Comparison of ENCODE assay signal across 7 cellular contexts in genomic region chr2:69763821-69764220, GRCh38. TPM values are rescaled to one million over a fixed set of nuclear protein-coding genes. Genes with fewer than 3 reads are reported as not detected.
DNase-seq lines count a peak whose midpoint lies in the region; ATAC-seq and TF ChIP-seq lines count a peak whose summit lies in the region.
"Not testable (repeated sequence)": the region's sequence is repeated elsewhere in the genome, so short reads cannot be mapped to it uniquely, and the experiment has no call there.

No MANE protein-coding gene starts in this region.

- 83% methylated on average over 7 of the region's 7 CpGs for WGBS in smooth muscle cell (ENCODE audit: low lambda C conversion rate)

- not testable (repeated sequence) for H3K9me3 Mint-ChIP-seq in HFFc6; activated CD8-positive, alpha-beta memory T cell treated with anti-CD3 and anti-CD28 coated beads, Interleukin-2, amount 10 ng/mL, durations not matched to agents 7 days and 5 days (ENCODE audit: low read depth); nephron; type B pancreatic cell

- not testable (repeated sequence) for H3K27me3 Mint-ChIP-seq in HFFc6 (ENCODE audit: insufficient read depth); activated CD8-positive, alpha-beta memory T cell treated with anti-CD3 and anti-CD28 coated beads, Interleukin-2, amount 10 ng/mL, durations not matched to agents 7 days and 5 days; nephron (ENCODE audit: low read depth); type B pancreatic cell

- not testable (repeated sequence) for TF ChIP-seq CTCF in HFFc6 (IDR thresholded peaks at IDR 0.05); breast epithelium (IDR thresholded peaks at IDR 0.05); right atrium auricular region (IDR thresholded peaks at IDR 0.05); nephron (IDR thresholded peaks at IDR 0.05; ENCODE audit: unreplicated experiment in 3 of 3); smooth muscle cell (IDR thresholded peaks at IDR 0.05; ENCODE audit: borderline replicate concordance, insufficient read depth, poor library complexity, severe bottlenecking); type B pancreatic cell (conservative IDR thresholded peaks at IDR 0.05)

- not testable (repeated sequence) for ATAC-seq in activated CD8-positive, alpha-beta memory T cell treated with anti-CD3 and anti-CD28 coated beads, Interleukin-2, amount 10 ng/mL, durations not matched to agents 7 days and 5 days

- not testable (repeated sequence) for H3K4me3 Mint-ChIP-seq in HFFc6; activated CD8-positive, alpha-beta memory T cell treated with anti-CD3 and anti-CD28 coated beads, Interleukin-2, amount 10 ng/mL, durations not matched to agents 7 days and 5 days; nephron; type B pancreatic cell

- not testable (repeated sequence) for H3F3A ChIP-seq in smooth muscle cell (ENCODE audit: low read depth)

- H3K27ac Mint-ChIP-seq in HFFc6 (peak overlapping the region; percentile 20; the same call in 1 of the 2 replicates), nephron (peak overlapping the region in 2 of 3 experiments; percentile 13 to 34), type B pancreatic cell (peak overlapping the region; percentile 74)
- peak overlapping the region; percentile 74 for H3K27ac Mint-ChIP-seq in activated CD8-positive, alpha-beta memory T cell treated with anti-CD3 and anti-CD28 coated beads, Interleukin-2, amount 10 ng/mL, durations not matched to agents 7 days and 5 days

- H3K36me3 Mint-ChIP-seq in HFFc6 (ENCODE audit: low read depth), result peaks cover 11% of the 10 kb centered on the region
- H3K36me3 Mint-ChIP-seq in activated CD8-positive, alpha-beta memory T cell treated with anti-CD3 and anti-CD28 coated beads, Interleukin-2, amount 10 ng/mL, durations not matched to agents 7 days and 5 days, result peaks cover 20% of the 10 kb centered on the region
- H3K36me3 Mint-ChIP-seq in nephron (ENCODE audit: low read depth); type B pancreatic cell: not testable (repeated sequence)

- peaks cover 0 to 29% of the 10 kb centered on the region in 2 donors for H3K4me1 ChIP-seq in breast epithelium
- H3K4me1 ChIP-seq in right atrium auricular region, result peaks cover 0 to 13% of the 10 kb centered on the region in 2 donors
- H3K4me1 ChIP-seq in smooth muscle cell (ENCODE audit: low read depth), result not testable (repeated sequence)

- not testable (repeated sequence) for H3K27me3 ChIP-seq in breast epithelium; right atrium auricular region; smooth muscle cell (ENCODE audit: low read depth)

- intact Hi-C loops in breast epithelium (cut with DNase I; ENCODE audit: low total_unique reads), result not testable (repeated sequence)

- H3K36me3 ChIP-seq in breast epithelium; right atrium auricular region; smooth muscle cell (ENCODE audit: low read depth): not testable (repeated sequence)

- not testable (repeated sequence) for TF ChIP-seq POLR2A in breast epithelium (IDR thresholded peaks at IDR 0.05)

- CTCF ChIA-PET in activated CD8-positive, alpha-beta memory T cell treated with anti-CD3 and anti-CD28 coated beads, Interleukin-2, amount 10 ng/mL, durations not matched to agents 7 days and 5 days (lab: Charles Lee), result not testable (repeated sequence)

- H3K27ac ChIP-seq in breast epithelium (peak overlapping the region; percentile 69 to 87), right atrium auricular region (peak overlapping the region; percentile 71), smooth muscle cell (ENCODE audit: low read depth) (peak overlapping the region; percentile 27)

- not testable (repeated sequence) for H2AFZ ChIP-seq in smooth muscle cell (ENCODE audit: low read depth)

- H3K4me3 ChIP-seq in breast epithelium, right atrium auricular region, smooth muscle cell: not testable (repeated sequence)

- H3K4me2 ChIP-seq in smooth muscle cell, result not testable (repeated sequence)

- not testable (repeated sequence) for H3K9ac ChIP-seq in smooth muscle cell (ENCODE audit: low read depth)

- peaks cover 53% of the 10 kb centered on the region for H3K4me1 Mint-ChIP-seq in HFFc6 (ENCODE audit: low read depth)
- peaks cover 41% of the 10 kb centered on the region for H3K4me1 Mint-ChIP-seq in activated CD8-positive, alpha-beta memory T cell treated with anti-CD3 and anti-CD28 coated beads, Interleukin-2, amount 10 ng/mL, durations not matched to agents 7 days and 5 days
- H3K4me1 Mint-ChIP-seq in nephron, result peaks cover 33% of the 10 kb centered on the region
- peaks cover 22% of the 10 kb centered on the region for H3K4me1 Mint-ChIP-seq in type B pancreatic cell (ENCODE audit: unreplicated experiment)

- DNase-seq in HFFc6; activated CD8-positive, alpha-beta memory T cell treated with anti-CD3 and anti-CD28 coated beads, Interleukin-2, amount 10 ng/mL, durations not matched to agents 7 days and 5 days; breast epithelium (ENCODE audit: low spot score in 2 of 2); right atrium auricular region (ENCODE audit: low spot score); smooth muscle cell (lab: John Stamatoyannopoulos, UW; ENCODE audit: unreplicated experiment); type B pancreatic cell (ENCODE audit: extremely low spot score, unreplicated experiment): not testable (repeated sequence)

- peaks cover 11% of the 10 kb centered on the region for H4K20me1 ChIP-seq in smooth muscle cell (ENCODE audit: low read depth)

- not testable (repeated sequence) for H3K79me2 ChIP-seq in smooth muscle cell (ENCODE audit: low read depth)

- not testable (repeated sequence) for H3K9me3 ChIP-seq in breast epithelium; right atrium auricular region; smooth muscle cell (replicated peaks; ENCODE audit: low read depth)

RNA-seq across cellular contexts. Expression of gene ANXA4, which starts 21.9 kb away (rescaled TPM):
- total RNA-seq in HFFc6 (2021; fragmentation: NEBNext Ultra II Directional; extraction: Animal tissue kit (Norgen Biotek cat#: 25700)), result 100 to 1,000 TPM in 1 of 6 experiments, 10 to 100 TPM in 5; 92.8 to 112 (median 96.1) TPM
- total RNA-seq in activated CD8-positive, alpha-beta memory T cell treated with anti-CD3 and anti-CD28 coated beads, Interleukin-2, amount 10 ng/mL, durations not matched to agents 7 days and 5 days, result 10 to 100 TPM; 56.1 to 66.6 TPM
- total RNA-seq in breast epithelium (10 to 100 TPM; 61.6 to 77.1 (median 65.6) TPM), right atrium auricular region (10 to 100 TPM; 12.7 to 25.9 TPM), smooth muscle cell (13.3 and 14.7 TPM in 2 replicates), type B pancreatic cell (ENCODE audit: low replicate concordance) (84.5 and 152 TPM in 2 replicates)
- 32.8 and 56.6 TPM in 2 replicates for polyA plus RNA-seq in smooth muscle cell

Comparison
In these comparisons a context has a peak if more than half of its experiments do, and no peak if none do; other contexts are left out.
1. H3K27ac Mint-ChIP-seq: peak in every context shown above with its lines; median percentile 74 in activated CD8-positive, alpha-beta memory T cell treated with anti-CD3 and anti-CD28 coated beads, Interleukin-2, amount 10 ng/mL, durations not matched to agents 7 days and 5 days; 74 in type B pancreatic cell; 24 in nephron; 20 in HFFc6.
2. H3K27ac ChIP-seq: peak in every context shown above with its lines; median percentile 78 in breast epithelium; 71 in right atrium auricular region; 27 in smooth muscle cell.